In genomic region chr7:2360791-2361190, GRCh38 we compare ENCODE assay signal across 1 cellular context.
TF ChIP-seq lines count a peak whose summit lies in the region.

No MANE protein-coding gene starts in this region.

TF ChIP-seq in HEK293, 187 proteins besides CTCF, POLR2A, EP300 and RAD21 (continued from another document):
- no peak for TF ChIP-seq ZNF645 (tag by site-specific recombination; IDR thresholded peaks at IDR 0.05)
